In genomic region chr15:48646364-48646763, GRCh38 we compare ENCODE assay signal across 8 cellular contexts. TPM values are rescaled to one million over a fixed set of nuclear protein-coding genes. Genes with fewer than 3 reads are reported as not detected.
DNase-seq lines count a peak whose midpoint lies in the region; ATAC-seq, FAIRE-seq and TF ChIP-seq lines count a peak whose summit lies in the region.
"Had no signal": no experiment of that assay in that cellular context is flagged by ENCODE, and none has a peak within 500 bp of the region (broad histone marks: within the 10 kb centered on the region; RNA-seq: fewer than 3 reads in every experiment).

No MANE protein-coding gene starts in this region.

- H3K4me1 Mint-ChIP-seq in activated T-helper 17 cell treated with anti-CD3 and anti-CD28 coated beads, Interleukin-2, amount 50 U/mL, for 72 hours: no peaks in the 10 kb centered on the region
- H3K4me1 Mint-ChIP-seq in stimulated activated naive B cell treated with anti-CD40 and anti-IgM and Interleukin-4, amounts not matched to agents 10 μg/mL and 1 μg/mL and 100 μg/mL, for 72 hours: peaks cover 7 to 9% of the 10 kb centered on the region in 2 donors

- no peak overlapping the region for H3K27ac Mint-ChIP-seq in activated T-helper 17 cell treated with anti-CD3 and anti-CD28 coated beads, Interleukin-2, amount 50 U/mL, for 72 hours
- H3K27ac Mint-ChIP-seq in stimulated activated naive B cell treated with anti-CD40 and anti-IgM and Interleukin-4, amounts not matched to agents 10 μg/mL and 1 μg/mL and 100 μg/mL, for 72 hours: no peak overlapping the region

- H3K4me1 ChIP-seq in keratinocyte (ENCODE audit: control insufficient read depth, extremely low read depth, insufficient read depth, low read length) (peaks cover 12% of the 10 kb centered on the region), BE2C (peaks cover 4% of the 10 kb centered on the region; the same call in 1 of the 2 replicates)

- H3K27me3 ChIP-seq in H7 (ENCODE audit: control insufficient read depth, insufficient read depth, low read length) (peaks cover 34% of the 10 kb centered on the region), keratinocyte (ENCODE audit: control insufficient read depth, extremely low read depth, insufficient read depth, low read length) (peaks cover 4% of the 10 kb centered on the region), BE2C (peaks cover 17% of the 10 kb centered on the region)

- H2AFZ ChIP-seq in keratinocyte (ENCODE audit: control insufficient read depth, low read length): no peak overlapping the region

- TF ChIP-seq CTCF in keratinocyte (optimal IDR thresholded peaks at IDR 0.05 in 1 of 3, IDR thresholded peaks at IDR 0.05 in 1 of 3, conservative IDR thresholded peaks at IDR 0.05 in 1 of 3; ENCODE audit: extremely low read depth in 1 of 3, insufficient read depth in 2 of 3, low read length in 3 of 3) (no peak), BE2C (IDR thresholded peaks at IDR 0.05; ENCODE audit: low read depth, low read length) (no peak)

- dilution Hi-C loops in keratinocyte (cut with MboI; ENCODE audit: extremely low pct_ligation_motif_present, low sequenced_read_pairs): no loop called here

- peak; percentile 23 for DNase-seq in H7
- no peak for DNase-seq in keratinocyte (ENCODE audit: low read depth, low spot score)
- DNase-seq in stimulated activated naive B cell treated with anti-CD40 and anti-IgM and Interleukin-4, amounts not matched to agents 10 μg/mL and 1 μg/mL and 100 μg/mL, for 72 hours: no peak
- DNase-seq in T1000 (lab: John Stamatoyannopoulos, UW): no peak
- no peak for DNase-seq in NCI-H1694 treated with DMSO at 0.1 percent for 48 hours (lab: John Stamatoyannopoulos, UW)
- no peak for DNase-seq in BE2C
- DNase-seq: NCI-H1105 had no signal

- H3K9me3 ChIP-seq in keratinocyte (ENCODE audit: control insufficient read depth, low read depth, low read length) (no peaks in the 10 kb centered on the region), BE2C (no peaks in the 10 kb centered on the region)

- peaks cover 31% of the 10 kb centered on the region for H3K27me3 Mint-ChIP-seq in activated T-helper 17 cell treated with anti-CD3 and anti-CD28 coated beads, Interleukin-2, amount 50 U/mL, for 72 hours
- peaks cover 26 to 34% of the 10 kb centered on the region in 2 donors for H3K27me3 Mint-ChIP-seq in stimulated activated naive B cell treated with anti-CD40 and anti-IgM and Interleukin-4, amounts not matched to agents 10 μg/mL and 1 μg/mL and 100 μg/mL, for 72 hours

- H3K79me2 ChIP-seq in keratinocyte (ENCODE audit: control insufficient read depth, insufficient read depth, low read length): no peaks in the 10 kb centered on the region

- peak overlapping the region; percentile 60 for H3K9ac ChIP-seq in keratinocyte (ENCODE audit: control insufficient read depth, extremely low read depth, insufficient read depth, low read length)

- H4K20me1 ChIP-seq in keratinocyte (ENCODE audit: control insufficient read depth, extremely low read depth, insufficient read depth, low read length): no peaks in the 10 kb centered on the region

- H3K9me1 ChIP-seq in keratinocyte (ENCODE audit: control insufficient read depth, extremely low read depth, insufficient read depth, low read length): no peaks in the 10 kb centered on the region

- H3K4me2 ChIP-seq in keratinocyte (ENCODE audit: control insufficient read depth, extremely low read depth, insufficient read depth, low read depth, low read length): no peak overlapping the region

- no peak overlapping the region for H3K27ac ChIP-seq in keratinocyte (ENCODE audit: control insufficient read depth, insufficient read depth, low read length)

- H3K36me3 ChIP-seq in H7 (replicated peaks; ENCODE audit: control insufficient read depth, insufficient read depth, low read length): no peaks in the 10 kb centered on the region
- H3K36me3 ChIP-seq in keratinocyte (ENCODE audit: control insufficient read depth in 2 of 2, extremely low read depth in 1 of 2, insufficient read depth in 2 of 2, low read length in 2 of 2): no peaks in the 10 kb centered on the region
- no peaks in the 10 kb centered on the region for H3K36me3 ChIP-seq in BE2C

- H3K4me3 Mint-ChIP-seq in activated T-helper 17 cell treated with anti-CD3 and anti-CD28 coated beads, Interleukin-2, amount 50 U/mL, for 72 hours: peak overlapping the region; percentile 5
- H3K4me3 Mint-ChIP-seq in stimulated activated naive B cell treated with anti-CD40 and anti-IgM and Interleukin-4, amounts not matched to agents 10 μg/mL and 1 μg/mL and 100 μg/mL, for 72 hours: peak overlapping the region; percentile 79 to 87

- peak overlapping the region; percentile 71 for H3K4me3 ChIP-seq in H7 (ENCODE audit: insufficient read depth, low read depth, low read length)
- peak overlapping the region in 1 of 3 experiments; percentile 66 for H3K4me3 ChIP-seq in keratinocyte (ENCODE audit: control insufficient read depth in 2 of 3, extremely low read depth in 1 of 3, insufficient read depth in 2 of 3, low read depth in 1 of 3, low read length in 3 of 3)
- no peak overlapping the region for H3K4me3 ChIP-seq in BE2C (ENCODE audit: low read depth, low read length)

- FAIRE-seq in keratinocyte (lab: Jason Lieb, UNC): no peak

- no peak for ATAC-seq in activated T-helper 17 cell treated with anti-CD3 and anti-CD28 coated beads, Interleukin-2, amount 50 U/mL, for 72 hours (replicated peaks)
- ATAC-seq in stimulated activated naive B cell treated with anti-CD40 and anti-IgM and Interleukin-4, amounts not matched to agents 10 μg/mL and 1 μg/mL and 100 μg/mL, for 72 hours (replicated peaks): no peak

- no peaks in the 10 kb centered on the region for H3K36me3 Mint-ChIP-seq in activated T-helper 17 cell treated with anti-CD3 and anti-CD28 coated beads, Interleukin-2, amount 50 U/mL, for 72 hours (ENCODE audit: low read depth)
- no peaks in the 10 kb centered on the region for H3K36me3 Mint-ChIP-seq in stimulated activated naive B cell treated with anti-CD40 and anti-IgM and Interleukin-4, amounts not matched to agents 10 μg/mL and 1 μg/mL and 100 μg/mL, for 72 hours

- H3K9me3 Mint-ChIP-seq in activated T-helper 17 cell treated with anti-CD3 and anti-CD28 coated beads, Interleukin-2, amount 50 U/mL, for 72 hours: no peaks in the 10 kb centered on the region
- no peaks in the 10 kb centered on the region for H3K9me3 Mint-ChIP-seq in stimulated activated naive B cell treated with anti-CD40 and anti-IgM and Interleukin-4, amounts not matched to agents 10 μg/mL and 1 μg/mL and 100 μg/mL, for 72 hours

RNA-seq across cellular contexts. Expression of gene FBN1, which starts 0.9 kb away (rescaled TPM):
- total RNA-seq in H7 (2014; rRNA removed; shearing (Covaris generic)): 3.9 and 5.5 TPM in 2 replicates
- 1 to 10 TPM in 1 of 2 donors, under 1 TPM in 1; 0.91 to 1.6 TPM for total RNA-seq in activated T-helper 17 cell treated with anti-CD3 and anti-CD28 coated beads, Interleukin-2, amount 50 U/mL, for 72 hours
- 3.1 to 4.8 TPM (median 3.5 TPM) in 3 replicates for polyA plus RNA-seq in keratinocyte
- 0.32 TPM for polyA plus RNA-seq in keratinocyte (2011; ENCODE audit: low read depth)
- polyA plus RNA-seq in keratinocyte (2011; cell fraction: cytosol; rRNA removed): 0.96 and 1.0 TPM in 2 replicates
- 12.3 and 12.7 TPM in 2 replicates for polyA plus RNA-seq in keratinocyte (2011; cell fraction: nucleus; rRNA removed)
- 0.18 and 2.9 TPM in 2 replicates for polyA plus RNA-seq in keratinocyte (2012; ENCODE audit: low replicate concordance)
- polyA minus RNA-seq in keratinocyte: 5.1 to 14.5 TPM (median 11.5 TPM) in 3 replicates
- 2.3 TPM for polyA minus RNA-seq in keratinocyte (2011; cell fraction: cytosol; rRNA and poly(A)+ RNA removed)
- 19.3 and 37.8 TPM in 2 replicates for polyA minus RNA-seq in keratinocyte (2011; cell fraction: nucleus; rRNA and poly(A)+ RNA removed)
- 52.1 TPM for polyA plus RNA-seq in BE2C (2012; ENCODE audit: insufficient read depth, insufficient read length, low read depth)
